ENCODE assay signal across 12 cellular contexts in genomic region chr1:157562515-157562914, GRCh38.
DNase-seq lines count a peak whose midpoint lies in the region; ATAC-seq and FAIRE-seq lines count a peak whose summit lies in the region.
"Had no signal": no experiment of that assay in that cellular context is flagged by ENCODE, and none has a peak within 500 bp of the region (broad histone marks: within the 10 kb centered on the region; RNA-seq: fewer than 3 reads in every experiment).

No MANE protein-coding gene starts in this region.

- ATAC-seq in GM19455 (IDR thresholded peaks at IDR 0.05; ENCODE audit: unreplicated experiment) (peak; percentile 77), HG02973 (IDR thresholded peaks at IDR 0.05; ENCODE audit: unreplicated experiment) (peak; percentile 58)

- peak; percentile 90 for FAIRE-seq in GM18507 (lab: Jason Lieb, UNC)
- FAIRE-seq: TTC549 had no signal

- DNase-seq in GM18507 (ENCODE audit: extremely low spot score, insufficient read length, low read depth) (no peak), NAMALWA (ENCODE audit: low spot score) (peak; percentile 77), NCI-H226 (no peak), CD1c-positive myeloid dendritic cell (ENCODE audit: extremely low spot score) (no peak)
- DNase-seq in effector CD4-positive, alpha-beta T cell: no peak
- DNase-seq in activated CD8-positive, alpha-beta memory T cell treated with anti-CD3 and anti-CD28 coated beads, Interleukin-2, amount 50 U/mL, for 4 hours: no peak
- DNase-seq: CD4-positive, alpha-beta memory T cell; NK-92 treated with Interleukin-12 subunit alpha and Interleukin-12 subunit beta, amount 100 ng/mL, for 24 hours; occipital lobe had no signal
